Comparison of ENCODE assay signal across 1 cellular context in genomic region chr11:46712874-46713576, GRCh38.
TF ChIP-seq lines count a peak whose summit lies in the region.

No MANE protein-coding gene starts in this region.

TF ChIP-seq in HepG2, 621 proteins besides CTCF, POLR2A, EP300 and RAD21 (continued from another document):
- TF ChIP-seq ZNF687 (CRISPR knock-in tag; IDR thresholded peaks at IDR 0.05) (no peak), ZFP36L2 (CRISPR knock-in tag; IDR thresholded peaks at IDR 0.05) (no peak)
TF ChIP-seq in HepG2: peak in this region for 13.
